9 cellular contexts compared by ENCODE assay signal in genomic region chr4:38948551-38948950, GRCh38.
DNase-seq lines count a peak whose midpoint lies in the region; ATAC-seq, FAIRE-seq and TF ChIP-seq lines count a peak whose summit lies in the region.
"Had no signal": no experiment of that assay in that cellular context is flagged by ENCODE, and none has a peak within 500 bp of the region (broad histone marks: within the 10 kb centered on the region; RNA-seq: fewer than 3 reads in every experiment).

No MANE protein-coding gene starts in this region.

- H3K4me2 ChIP-seq in endothelial cell of umbilical vein (ENCODE audit: insufficient read depth, low read length): no peak overlapping the region

- H4K20me1 ChIP-seq in endothelial cell of umbilical vein (replicated peaks; ENCODE audit: control insufficient read depth, extremely low read depth, insufficient read depth, low read length): no peaks in the 10 kb centered on the region

- H3K27ac ChIP-seq in endothelial cell of umbilical vein (ENCODE audit: insufficient read depth, low read depth, low read length) (no peak overlapping the region), mucosa of rectum (ENCODE audit: low read depth in 2 of 2, low read length in 2 of 2) (peak overlapping the region; percentile 11 to 21)

- H3K36me3 ChIP-seq in endothelial cell of umbilical vein (ENCODE audit: control insufficient read depth in 2 of 2, extremely low read depth in 1 of 2, insufficient read depth in 2 of 2, low read length in 2 of 2): peaks cover 4 to 7% of the 10 kb centered on the region in 2 experiments
- peaks cover 11 to 13% of the 10 kb centered on the region in 2 donors for H3K36me3 ChIP-seq in mucosa of rectum (ENCODE audit: control insufficient read depth in 2 of 2, insufficient read depth in 2 of 2, low read length in 2 of 2)

- no peaks in the 10 kb centered on the region for H3K9me1 ChIP-seq in endothelial cell of umbilical vein (replicated peaks; ENCODE audit: control insufficient read depth, extremely low read depth, insufficient read depth, low read length)

- H2AFZ ChIP-seq in endothelial cell of umbilical vein (ENCODE audit: low read depth, low read length): no peak overlapping the region

- intact Hi-C loops in endothelial cell of umbilical vein (cut with micrococcal nuclease): loop anchor here (5.0 to 10.0 kb wide), 2 partner anchors 99 to 186 kb away; no protein-coding TSS in a partner anchor

- no peak overlapping the region for H3K9ac ChIP-seq in endothelial cell of umbilical vein (replicated peaks; ENCODE audit: extremely low read depth, insufficient read depth, low read length)
- H3K9ac ChIP-seq in mucosa of rectum (ENCODE audit: low read depth in 1 of 2, low read length in 2 of 2): no peak overlapping the region

- H3K27me3 ChIP-seq in endothelial cell of umbilical vein (ENCODE audit: control insufficient read depth in 2 of 2, insufficient read depth in 2 of 2, low read length in 2 of 2) (peaks cover 0 to 3% of the 10 kb centered on the region in 2 experiments), mucosa of rectum (ENCODE audit: control insufficient read depth in 2 of 2, insufficient read depth in 2 of 2, low read length in 2 of 2) (no peaks in the 10 kb centered on the region)

- H3K4me3 ChIP-seq in AG04449 (ENCODE audit: low read depth, low read length): no peak overlapping the region
- no peak overlapping the region for H3K4me3 ChIP-seq in endothelial cell of umbilical vein (replicated peaks in 1 of 3; ENCODE audit: insufficient read depth in 1 of 3, low read depth in 1 of 3, low read length in 3 of 3)
- no peak overlapping the region for H3K4me3 ChIP-seq in mucosa of rectum (ENCODE audit: low read length in 2 of 2)

- POLR2A ChIA-PET in AG04449 (lab: Yijun Ruan, JAX) (interaction anchor here (0.6 to 1.1 kb wide), 4 partner anchors 31 to 166 kb away, joined by 3 to 4 read pairs (median 3); no protein-coding TSS in a partner anchor), endothelial cell of umbilical vein (lab: Charles Lee) (no interaction called here)

- TF ChIP-seq POLR2A in endothelial cell of umbilical vein (IDR thresholded peaks at IDR 0.05; ENCODE audit: low read depth, low read length): no peak

- BruUV-seq in endothelial cell of umbilical vein (replicated peaks; lab: Mats Ljungman, UMichigan): no TSS peak

- no peaks in the 10 kb centered on the region for H3K9me3 ChIP-seq in endothelial cell of umbilical vein (replicated peaks; ENCODE audit: control insufficient read depth, insufficient read depth, low read length)
- H3K9me3 ChIP-seq in mucosa of rectum (ENCODE audit: control insufficient read depth in 2 of 2, low read length in 2 of 2): no peaks in the 10 kb centered on the region

- dilution Hi-C loops in endothelial cell of umbilical vein (cut with MboI; ENCODE audit: extremely low pct_ligation_motif_present, low sequenced_read_pairs): no loop called here

- peak; percentile 15 for FAIRE-seq in endothelial cell of umbilical vein (lab: Jason Lieb, UNC)

- CTCF ChIA-PET in AG04449 (lab: Yijun Ruan, JAX) (interaction anchor here (1.9 to 5.9 kb wide), 3 partner anchors 11 to 187 kb away, joined by 5 to 33 read pairs (median 12); no protein-coding TSS in a partner anchor), endothelial cell of umbilical vein (lab: Charles Lee) (interaction anchor here (0.5 to 5.7 kb wide), 5 partner anchors 9 to 186 kb away, joined by 3 to 46 read pairs (median 3); partner anchors contain the start of gene TMEM156)

- ATAC-seq in HG02885 (IDR thresholded peaks at IDR 0.05; ENCODE audit: poor library complexity, unreplicated experiment) (no peak), GM18909 (IDR thresholded peaks at IDR 0.05; ENCODE audit: poor library complexity, unreplicated experiment) (no peak), HG02763 (IDR thresholded peaks at IDR 0.05; ENCODE audit: unreplicated experiment) (no peak)

- H3K4me1 ChIP-seq in endothelial cell of umbilical vein (ENCODE audit: control insufficient read depth, extremely low read depth, insufficient read depth, low read length) (peaks cover 6% of the 10 kb centered on the region), mucosa of rectum (ENCODE audit: control insufficient read depth in 2 of 2, insufficient read depth in 2 of 2, low read length in 2 of 2) (peaks cover 0 to 4% of the 10 kb centered on the region in 2 donors)

- no peaks in the 10 kb centered on the region for H3K79me2 ChIP-seq in endothelial cell of umbilical vein (ENCODE audit: control insufficient read depth, insufficient read depth, low read length)

- TF ChIP-seq CTCF in AG04449 (IDR thresholded peaks at IDR 0.05; ENCODE audit: insufficient read depth, low read length, missing control alignments): no peak
- no peak for TF ChIP-seq CTCF in endothelial cell of umbilical vein (IDR thresholded peaks at IDR 0.05; ENCODE audit: extremely low read depth in 1 of 2, insufficient read depth in 1 of 2, low read depth in 1 of 2, low read length in 2 of 2)

- DNase-seq in AG04449 (ENCODE audit: low read depth, low spot score): peak; percentile 78
- peak; percentile 9 for DNase-seq in NCI-H1694 (lab: John Stamatoyannopoulos, UW)
- DNase-seq in endothelial cell of umbilical vein (ENCODE audit: low read depth, low spot score): no peak
- DNase-seq in foreskin melanocyte: no peak
- DNase-seq: DMS53 had no signal

TF ChIP-seq in endothelial cell of umbilical vein, 7 proteins besides CTCF, POLR2A, EP300 and RAD21:
- peak; percentile 57 for TF ChIP-seq FOS (IDR thresholded peaks at IDR 0.05; ENCODE audit: borderline replicate concordance, insufficient read depth, low read length)
- TF ChIP-seq JUN (IDR thresholded peaks at IDR 0.05; ENCODE audit: borderline replicate concordance, insufficient read depth, insufficient read length, low read depth): no peak
- no peak for TF ChIP-seq MYC (IDR thresholded peaks at IDR 0.05; ENCODE audit: low read depth, low read length)

Comparison
In these comparisons a context has a peak if more than half of its experiments do, and no peak if none do; other contexts are left out.
1. DNase-seq: peak in AG04449 (single experiment) and NCI-H1694 (single experiment); none in endothelial cell of umbilical vein (single experiment) and foreskin melanocyte (single experiment).